In genomic region chr17:29880031-29880430, GRCh38 we compare ENCODE assay signal across 21 cellular contexts.
"Had no signal": no experiment of that assay in that cellular context is flagged by ENCODE, and none has a peak within 500 bp of the region (broad histone marks: within the 10 kb centered on the region; RNA-seq: fewer than 3 reads in every experiment).

No MANE protein-coding gene starts in this region.

- H3K27me3 ChIP-seq: breast epithelium had no signal

- H3K4me3 ChIP-seq: breast epithelium, SK-N-MC had no signal

- H3K9me3 ChIP-seq: breast epithelium had no signal

- H3K27ac ChIP-seq: breast epithelium, SK-N-MC had no signal

- H3K36me3 ChIP-seq: breast epithelium had no signal

- DNase-seq: activated B cell treated with CpG ODN at 0.5 μM for 24 hours; activated CD4-positive, alpha-beta T cell treated with anti-CD3 and anti-CD28 coated beads for 1 hour; activated CD4-positive, alpha-beta T cell treated with anti-CD3 and anti-CD28 coated beads, Interleukin-2, amount 10 ng/mL, durations not matched to agents 24 days and 14 days; activated CD4-positive, alpha-beta T cell treated with anti-CD3 and anti-CD28 coated beads, Interleukin-2, amount 50 U/mL, for 48 hours; activated CD8-positive, alpha-beta memory T cell treated with anti-CD3 and anti-CD28 coated beads, Interleukin-2, amount 10 ng/mL, durations not matched to agents 7 days and 5 days; activated effector memory CD4-positive, alpha-beta T cell treated with Interleukin-2 at 50 U/mL for 16 hours; activated naive CD4-positive, alpha-beta T cell; activated T-cell treated with anti-CD3 and anti-CD28 coated beads, Interleukin-2, amount 50 U/mL, for 24 hours; aorta; caudate nucleus; Kasumi-1; NCI-H1048; NCI-H1930; NCI-H2171 treated with DMSO at 0.1 percent for 48 hours; NCI-H226; NCI-H774; RPMI8226; SW 1271; T-helper 9 cell had no signal

- H3K4me1 ChIP-seq: breast epithelium had no signal
